In genomic region chr4:142243250-142243649, GRCh38 we compare ENCODE assay signal across 17 cellular contexts.
"Had no signal": no experiment of that assay in that cellular context is flagged by ENCODE, and none has a peak within 500 bp of the region (broad histone marks: within the 10 kb centered on the region; RNA-seq: fewer than 3 reads in every experiment).

No MANE protein-coding gene starts in this region.

- H3K9me3 Mint-ChIP-seq: activated CD8-positive, alpha-beta T cell treated with anti-CD3 and anti-CD28 coated beads for 36 hours had no signal

- H3K9ac ChIP-seq: neural progenitor cell had no signal

- H3K27ac Mint-ChIP-seq: activated CD4-positive, alpha-beta T cell treated with anti-CD3 and anti-CD28 coated beads, Interleukin-2, amount 10 ng/mL, durations not matched to agents 7 days and 5 days; activated CD8-positive, alpha-beta memory T cell treated with anti-CD3 and anti-CD28 coated beads, Interleukin-2, amount 10 ng/mL, durations not matched to agents 7 days and 5 days; activated CD8-positive, alpha-beta T cell treated with anti-CD3 and anti-CD28 coated beads for 36 hours; neural progenitor cell had no signal

- H3K9me3 ChIP-seq: gastrocnemius medialis, right lobe of liver, uterus had no signal

- H3K4me3 Mint-ChIP-seq: activated CD4-positive, alpha-beta T cell treated with anti-CD3 and anti-CD28 coated beads, Interleukin-2, amount 10 ng/mL, durations not matched to agents 7 days and 5 days; activated CD8-positive, alpha-beta memory T cell treated with anti-CD3 and anti-CD28 coated beads, Interleukin-2, amount 10 ng/mL, durations not matched to agents 7 days and 5 days; activated CD8-positive, alpha-beta T cell treated with anti-CD3 and anti-CD28 coated beads for 36 hours; activated naive CD4-positive, alpha-beta T cell treated with anti-CD3 and anti-CD28 coated beads for 36 hours; naive thymus-derived CD8-positive, alpha-beta T cell; neural progenitor cell had no signal

- H3K4me1 ChIP-seq: gastrocnemius medialis, left ventricle myocardium inferior, neural progenitor cell, right lobe of liver, uterus had no signal

- H3K27me3 ChIP-seq: gastrocnemius medialis, neural progenitor cell, right lobe of liver, uterus had no signal

- H3K36me3 ChIP-seq: gastrocnemius medialis, left ventricle myocardium inferior, neural progenitor cell, right lobe of liver, uterus had no signal

- H3K4me3 ChIP-seq: gastrocnemius medialis, left ventricle myocardium inferior, neural progenitor cell, right lobe of liver, skin epidermis, uterus had no signal

- H3K36me3 Mint-ChIP-seq: neural progenitor cell had no signal

- H3K4me1 Mint-ChIP-seq: activated CD4-positive, alpha-beta T cell treated with anti-CD3 and anti-CD28 coated beads, Interleukin-2, amount 10 ng/mL, durations not matched to agents 7 days and 5 days; activated CD8-positive, alpha-beta memory T cell treated with anti-CD3 and anti-CD28 coated beads, Interleukin-2, amount 10 ng/mL, durations not matched to agents 7 days and 5 days; neural progenitor cell had no signal

- H3K27ac ChIP-seq: gastrocnemius medialis, left ventricle myocardium inferior, neural progenitor cell, right lobe of liver, skin epidermis, uterus, VCaP had no signal

- DNase-seq: activated CD4-positive, alpha-beta T cell treated with anti-CD3 and anti-CD28 coated beads, Interleukin-2, amount 10 ng/mL, durations not matched to agents 7 days and 5 days; activated CD8-positive, alpha-beta memory T cell treated with anti-CD3 and anti-CD28 coated beads, Interleukin-2, amount 10 ng/mL, durations not matched to agents 7 days and 5 days; activated CD8-positive, alpha-beta T cell treated with anti-CD3 and anti-CD28 coated beads for 36 hours; activated naive CD4-positive, alpha-beta T cell treated with anti-CD3 and anti-CD28 coated beads for 36 hours; activated T-cell treated with anti-CD3 and anti-CD28 coated beads for 4 hours; gastrocnemius medialis; hippocampal formation; left ventricle myocardium inferior; naive thymus-derived CD8-positive, alpha-beta T cell; posterior cingulate gyrus; right lobe of liver; stimulated activated CD4-positive, alpha-beta T cell treated with anti-CD3 and anti-CD28 coated beads, Interleukin-1b, Interleukin-23, amount 100 ng/mL, for 48 hours; trophoblast cell; uterus had no signal

- H3K27me3 Mint-ChIP-seq: activated CD4-positive, alpha-beta T cell treated with anti-CD3 and anti-CD28 coated beads, Interleukin-2, amount 10 ng/mL, durations not matched to agents 7 days and 5 days; activated CD8-positive, alpha-beta memory T cell treated with anti-CD3 and anti-CD28 coated beads, Interleukin-2, amount 10 ng/mL, durations not matched to agents 7 days and 5 days; activated CD8-positive, alpha-beta T cell treated with anti-CD3 and anti-CD28 coated beads for 36 hours; naive thymus-derived CD8-positive, alpha-beta T cell had no signal

- H3K4me2 ChIP-seq: neural progenitor cell had no signal
